ENCODE assay signal across 1 cellular context in genomic region chr20:62301111-62301668, GRCh38.
TF ChIP-seq lines count a peak whose summit lies in the region.

No MANE protein-coding gene starts in this region.

TF ChIP-seq in GM23338, 12 proteins besides CTCF, POLR2A, EP300 and RAD21 (continued from another document):
- TF ChIP-seq ZNF462 (CRISPR knock-in tag; IDR thresholded peaks at IDR 0.05) (no peak), REST (IDR thresholded peaks at IDR 0.05; ENCODE audit: unreplicated experiment) (no peak), EZH2 (IDR thresholded peaks at IDR 0.05; ENCODE audit: low read depth, unreplicated experiment) (no peak), POLR2AphosphoS5 (IDR thresholded peaks at IDR 0.05; ENCODE audit: low read depth) (no peak), ETS1 (IDR thresholded peaks at IDR 0.05) (no peak), EZH2phosphoT487 (IDR thresholded peaks at IDR 0.05; ENCODE audit: unreplicated experiment) (no peak)
